Comparison of ENCODE assay signal across 20 cellular contexts in the genomic region with DNA sequence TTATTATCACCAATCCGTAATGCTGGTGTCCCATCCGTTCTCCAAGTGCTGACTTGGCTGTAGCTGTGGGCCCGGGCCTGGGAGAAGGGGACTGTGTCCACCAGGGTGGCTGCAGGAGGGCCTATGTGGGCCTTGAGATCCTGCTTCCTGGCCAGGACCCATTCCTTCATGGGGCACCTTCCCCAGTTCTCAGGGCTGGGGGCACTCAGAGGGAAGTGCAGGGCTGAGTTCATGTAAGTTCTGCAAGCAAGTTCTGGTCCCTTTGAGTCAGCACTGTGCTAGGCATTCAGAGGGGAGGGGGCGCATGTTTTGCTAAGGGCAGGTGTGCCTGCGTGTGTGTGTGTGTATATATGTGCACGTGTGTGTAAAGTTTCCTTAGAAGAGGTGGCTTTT.
A peak's percentile ranks its signal among the peaks of the same experiment; 100 is the strongest.
DNase-seq lines count a peak whose midpoint lies in the region; ATAC-seq, FAIRE-seq and TF ChIP-seq lines count a peak whose summit lies in the region.
"Had no signal": no experiment of that assay in that cellular context is flagged by ENCODE, and none has a peak within 500 bp of the region (broad histone marks: within the 10 kb centered on the region; RNA-seq: fewer than 3 reads in every experiment).

No MANE protein-coding gene starts in this region.

- H4K91ac ChIP-seq in mesenchymal stem cell (ENCODE audit: low read length), result peak overlapping the region; percentile 3

- no peak overlapping the region for H3K23ac ChIP-seq in mesenchymal stem cell (ENCODE audit: low read length in 2 of 2)

- ATAC-seq in GM12878, result no peak
- no peak for ATAC-seq in GM18861 (IDR thresholded peaks at IDR 0.05; ENCODE audit: unreplicated experiment)
- ATAC-seq: CD8-positive, alpha-beta T cell had no signal

- no peak overlapping the region for H2AK5ac ChIP-seq in mesenchymal stem cell (ENCODE audit: low read length, severe bottlenecking)

- DNase-seq in Peyer's patch (peak in 2 of 3 donors; percentile 24 to 31), GM12878 (ENCODE audit: low read depth, low spot score) (no peak), mesenchymal stem cell (no peak), spleen (peak; percentile 66), ascending aorta (ENCODE audit: low spot score in 2 of 2) (no peak), mucosa of gallbladder (ENCODE audit: low spot score) (no peak), A172 (ENCODE audit: low spot score) (no peak)
- DNase-seq: CD8-positive, alpha-beta T cell; COR-L47; DMS153; DMS79 treated with DMSO at 0.1 percent for 48 hours; EL; HCEC 1CT; HFFc6 had no signal

- TF ChIP-seq RAD21 in GM12878 (IDR thresholded peaks at IDR 0.05; ENCODE audit: insufficient read depth, low read depth, low read length), result no peak

- POLR2A ChIA-PET in GM12878 (lab: Charles Lee), result no interaction called here

- H3K27ac ChIP-seq in Peyer's patch (no peak overlapping the region), GM12878 (ENCODE audit: control insufficient read depth, insufficient read depth) (no peak overlapping the region), mesenchymal stem cell (ENCODE audit: low read length, poor library complexity, severe bottlenecking) (no peak overlapping the region), spleen (no peak overlapping the region), ascending aorta (no peak overlapping the region)
- H3K27ac ChIP-seq: HL-60 had no signal

- no peak for TF ChIP-seq EP300 in GM12878 (IDR thresholded peaks at IDR 0.05; ENCODE audit: borderline replicate concordance in 1 of 2, control insufficient read depth in 1 of 2, low read depth in 2 of 2, low read length in 2 of 2)

- H2AFZ ChIP-seq in GM12878 (ENCODE audit: control insufficient read depth, low read depth, low read length) (no peak overlapping the region), mesenchymal stem cell (ENCODE audit: low read depth, low read length) (no peak overlapping the region)

- intact Hi-C loops in GM12878 (cut with micrococcal nuclease; ENCODE audit: unreplicated experiment) (no loop called here), spleen (cut with DNase I; ENCODE audit: low total_unique reads) (no loop called here), ascending aorta (cut with DNase I) (no loop called here)

- peak overlapping the region in 1 of 2 experiments; percentile 45 for H2BK12ac ChIP-seq in mesenchymal stem cell (ENCODE audit: low read length in 2 of 2)

- BruUV-seq in GM12878 (replicated peaks; lab: Mats Ljungman, UMichigan), result no TSS peak

- peaks cover 0 to 3% (median 0%) of the 10 kb centered on the region in 4 donors for H3K4me1 ChIP-seq in Peyer's patch
- no peaks in the 10 kb centered on the region for H3K4me1 ChIP-seq in GM12878 (ENCODE audit: control insufficient read depth, insufficient read depth, low read length)
- H3K4me1 ChIP-seq in mesenchymal stem cell (ENCODE audit: control insufficient read depth, insufficient read depth, low read depth, low read length), result peaks cover 32% of the 10 kb centered on the region
- H3K4me1 ChIP-seq in spleen, result peaks cover 0 to 10% (median 0%) of the 10 kb centered on the region in 6 donors
- no peaks in the 10 kb centered on the region for H3K4me1 ChIP-seq in ascending aorta

- H2BK120ac ChIP-seq in mesenchymal stem cell (ENCODE audit: low read depth, low read length), result no peak overlapping the region

- in situ Hi-C loops in GM12878 (cut with MboI), result no loop called here

- no peak for FAIRE-seq in GM12878 (lab: Jason Lieb, UNC)
- FAIRE-seq: D721Med, G401.6, GM12892, GM19239 had no signal

- SMC1A ChIA-PET in GM12878 (lab: Charles Lee; ENCODE audit: uncharacterized antibody, unreplicated experiment), result no interaction called here

- H3K4me3 ChIP-seq in Peyer's patch (no peak overlapping the region), GM12878 (no peak overlapping the region), mesenchymal stem cell (ENCODE audit: insufficient read depth in 1 of 2, low read depth in 1 of 2, low read length in 2 of 2) (no peak overlapping the region), spleen (no peak overlapping the region), ascending aorta (no peak overlapping the region)

- H3K27me3 ChIP-seq in Peyer's patch (no peaks in the 10 kb centered on the region), GM12878 (replicated peaks in 1 of 2; ENCODE audit: control insufficient read depth in 2 of 2, insufficient read depth in 2 of 2, low read length in 1 of 2) (peaks cover 0 to 2% of the 10 kb centered on the region in 2 experiments; a peak in 2 of 4 replicates), mesenchymal stem cell (ENCODE audit: control insufficient read depth in 1 of 2, insufficient read depth in 1 of 2, low read length in 2 of 2) (no peaks in the 10 kb centered on the region), spleen (replicated peaks in 1 of 7) (no peaks in the 10 kb centered on the region), ascending aorta (no peaks in the 10 kb centered on the region)

- H2BK5ac ChIP-seq in mesenchymal stem cell (ENCODE audit: low read depth, low read length, poor library complexity, severe bottlenecking), result no peak overlapping the region

- no peaks in the 10 kb centered on the region for H3K36me3 ChIP-seq in Peyer's patch
- H3K36me3 ChIP-seq in GM12878 (ENCODE audit: control insufficient read depth in 2 of 2, insufficient read depth in 2 of 2, low read length in 1 of 2), result no peaks in the 10 kb centered on the region
- peaks cover 0 to 26% of the 10 kb centered on the region in 2 experiments for H3K36me3 ChIP-seq in mesenchymal stem cell (ENCODE audit: control insufficient read depth in 1 of 2, insufficient read depth in 2 of 2, low read depth in 1 of 2, low read length in 2 of 2)
- H3K36me3 ChIP-seq in spleen, result no peaks in the 10 kb centered on the region
- H3K36me3 ChIP-seq in ascending aorta, result no peaks in the 10 kb centered on the region

- H3K4ac ChIP-seq in mesenchymal stem cell (ENCODE audit: low read depth in 1 of 2, low read length in 2 of 2), result no peak overlapping the region

- TF ChIP-seq CTCF in Peyer's patch (IDR thresholded peaks at IDR 0.05) (no peak), GM12878 (IDR thresholded peaks at IDR 0.05 in 2 of 3, conservative IDR thresholded peaks at IDR 0.05 in 1 of 3; ENCODE audit: control insufficient read depth in 2 of 3, extremely low read depth in 1 of 3, insufficient read depth in 1 of 3, low read depth in 3 of 3, low read length in 3 of 3) (no peak), spleen (IDR thresholded peaks at IDR 0.05 in 8 of 11, conservative IDR thresholded peaks at IDR 0.05 in 3 of 11) (no peak), ascending aorta (IDR thresholded peaks at IDR 0.05) (no peak)

- H3K9ac ChIP-seq in GM12878 (ENCODE audit: control insufficient read depth, insufficient read depth, low read length), result no peak overlapping the region
- H3K9ac ChIP-seq in mesenchymal stem cell (ENCODE audit: low read length), result no peak overlapping the region

- H3K14ac ChIP-seq in mesenchymal stem cell (ENCODE audit: low read length in 2 of 2), result no peak overlapping the region

- H3K9me3 ChIP-seq in Peyer's patch (no peaks in the 10 kb centered on the region), GM12878 (replicated peaks; ENCODE audit: control insufficient read depth, insufficient read depth, low read length) (no peaks in the 10 kb centered on the region), mesenchymal stem cell (ENCODE audit: control insufficient read depth, low read length) (no peaks in the 10 kb centered on the region), spleen (no peaks in the 10 kb centered on the region), ascending aorta (no peaks in the 10 kb centered on the region)

- no peaks in the 10 kb centered on the region for H3K79me2 ChIP-seq in GM12878 (ENCODE audit: control insufficient read depth, insufficient read depth, low read length)

- CTCF ChIA-PET in GM12878 (lab: Yijun Ruan, JAX), result no interaction called here

- WGBS in GM12878 (ENCODE audit: insufficient coverage, insufficient replicate concordance, low lambda C conversion rate, missing lambda C conversion rate), result 11% methylated on average over 6 of the region's 6 CpGs
- 97% methylated on average over 6 of the region's 6 CpGs for WGBS in mesenchymal stem cell
- WGBS in spleen, 5 donors, result 87 to 94% (median 91%) methylated on average over 4 to 6 of the region's 6 CpGs

- no peak overlapping the region for H2BK15ac ChIP-seq in mesenchymal stem cell (ENCODE audit: low read depth, poor library complexity, severe bottlenecking)

- peaks cover 51% of the 10 kb centered on the region for H3K79me1 ChIP-seq in mesenchymal stem cell (replicated peaks; ENCODE audit: low read length, poor library complexity, severe bottlenecking)

- peak overlapping the region in 1 of 2 experiments; percentile 14 for H3K18ac ChIP-seq in mesenchymal stem cell (ENCODE audit: low read depth in 1 of 2, low read length in 2 of 2)

- RAD21 ChIA-PET in GM12878 (lab: Charles Lee; ENCODE audit: unreplicated experiment), result no interaction called here

- H4K8ac ChIP-seq in mesenchymal stem cell (ENCODE audit: low read length), result peak overlapping the region; percentile 61

- no peaks in the 10 kb centered on the region for H4K20me1 ChIP-seq in GM12878 (ENCODE audit: control insufficient read depth, insufficient read depth)

- TF ChIP-seq POLR2A in Peyer's patch (IDR thresholded peaks at IDR 0.05), result no peak
- TF ChIP-seq POLR2A in GM12878 (IDR thresholded peaks at IDR 0.05; ENCODE audit: low read depth, low read length), result no peak
- no peak for TF ChIP-seq POLR2A in spleen (IDR thresholded peaks at IDR 0.05)

- H3K4me2 ChIP-seq in GM12878 (ENCODE audit: control insufficient read depth, insufficient read depth) (no peak overlapping the region), mesenchymal stem cell (ENCODE audit: low read length, poor library complexity, severe bottlenecking) (no peak overlapping the region)

Comparison
In these comparisons a context has a peak if more than half of its experiments do, and no peak if none do; other contexts are left out.
1. DNase-seq: peak in Peyer's patch (2 of 3) and spleen (single experiment); none in GM12878 (single experiment), mesenchymal stem cell (single experiment), ascending aorta (0 of 2), mucosa of gallbladder (single experiment) and A172 (single experiment).